Comparison of ENCODE assay signal across 28 cellular contexts in genomic region chr5:4375640-4376039, GRCh38.
"Had no signal": no experiment of that assay in that cellular context is flagged by ENCODE, and none has a peak within 500 bp of the region (broad histone marks: within the 10 kb centered on the region; RNA-seq: fewer than 3 reads in every experiment).

No MANE protein-coding gene starts in this region.

- H3K27me3 ChIP-seq: colonic mucosa, esophagus muscularis mucosa, sigmoid colon, tibial artery had no signal

- H3K4me1 ChIP-seq: colonic mucosa, esophagus muscularis mucosa, left ventricle myocardium inferior, tibial artery had no signal

- H3K4me3 Mint-ChIP-seq: activated naive CD8-positive, alpha-beta T cell treated with anti-CD3 and anti-CD28 coated beads, Interleukin-2, amount 10 ng/mL, durations not matched to agents 7 days and 5 days; effector memory CD8-positive, alpha-beta T cell; mesothelial cell of epicardium; naive thymus-derived CD8-positive, alpha-beta T cell had no signal

- H3K4me1 Mint-ChIP-seq: activated naive CD8-positive, alpha-beta T cell treated with anti-CD3 and anti-CD28 coated beads, Interleukin-2, amount 10 ng/mL, durations not matched to agents 7 days and 5 days had no signal

- H3K27ac Mint-ChIP-seq: activated naive CD8-positive, alpha-beta T cell treated with anti-CD3 and anti-CD28 coated beads, Interleukin-2, amount 10 ng/mL, durations not matched to agents 7 days and 5 days; effector memory CD8-positive, alpha-beta T cell; mesothelial cell of epicardium; naive thymus-derived CD8-positive, alpha-beta T cell; progenitor cell of endocrine pancreas had no signal

- H3K27ac ChIP-seq: colonic mucosa, dorsolateral prefrontal cortex, esophagus muscularis mucosa, left ventricle myocardium inferior, sigmoid colon, tibial artery had no signal

- H3K9me3 ChIP-seq: colonic mucosa, esophagus muscularis mucosa, left ventricle myocardium inferior, sigmoid colon, tibial artery had no signal

- H3K36me3 ChIP-seq: colonic mucosa, esophagus muscularis mucosa, left ventricle myocardium inferior, sigmoid colon, tibial artery had no signal

- H3K27me3 Mint-ChIP-seq: activated naive CD8-positive, alpha-beta T cell treated with anti-CD3 and anti-CD28 coated beads, Interleukin-2, amount 10 ng/mL, durations not matched to agents 7 days and 5 days; effector memory CD8-positive, alpha-beta T cell had no signal

- FAIRE-seq: bronchial epithelial cell, frontal cortex had no signal

- H3K36me3 Mint-ChIP-seq: activated naive CD8-positive, alpha-beta T cell treated with anti-CD3 and anti-CD28 coated beads, Interleukin-2, amount 10 ng/mL, durations not matched to agents 7 days and 5 days; naive thymus-derived CD8-positive, alpha-beta T cell had no signal

- DNase-seq: activated CD4-positive, alpha-beta T cell treated with anti-CD3 and anti-CD28 coated beads for 4 hours; activated CD4-positive, alpha-beta T cell treated with anti-CD3 and anti-CD28 coated beads, Interleukin-2, amount 50 U/mL, for 48 hours; activated CD4-positive, CD25-positive, alpha-beta regulatory T cell; activated naive CD4-positive, alpha-beta T cell treated with Interleukin-2 at 50 U/mL for 16 hours; activated naive CD8-positive, alpha-beta T cell treated with anti-CD3 and anti-CD28 coated beads, Interleukin-2, amount 10 ng/mL, durations not matched to agents 7 days and 5 days; activated T-cell treated with anti-CD3 and anti-CD28 coated beads, Interleukin-2, amount 50 U/mL, for 48 hours; amniotic stem cell; colonic mucosa; dorsolateral prefrontal cortex; effector memory CD8-positive, alpha-beta T cell; glutamatergic neuron; hippocampal formation; kidney glomerular epithelial cell; left ventricle myocardium inferior; naive thymus-derived CD8-positive, alpha-beta T cell; retina; sigmoid colon; stimulated activated CD4-positive, alpha-beta T cell treated with anti-CD3 and anti-CD28 coated beads, Interleukin-15, amount 100 ng/mL, for 24 hours; stimulated activated CD8-positive, alpha-beta memory T cell treated with anti-CD3 and anti-CD28 coated beads, Interleukin-4, amount 100 ng/mL, for 48 hours; stimulated activated naive CD4-positive, alpha-beta T cell treated with Interleukin-2 at 50 U/mL for 16 hours; T1000; tibial artery had no signal

- H3K4me3 ChIP-seq: colonic mucosa, dorsolateral prefrontal cortex, esophagus muscularis mucosa, left ventricle myocardium inferior, sigmoid colon, smooth muscle cell, tibial artery had no signal

- ATAC-seq: effector memory CD8-positive, alpha-beta T cell; naive thymus-derived CD8-positive, alpha-beta T cell had no signal

- H3K4me2 ChIP-seq: smooth muscle cell had no signal
